Comparison of ENCODE assay signal across 6 cellular contexts in the genomic region with DNA sequence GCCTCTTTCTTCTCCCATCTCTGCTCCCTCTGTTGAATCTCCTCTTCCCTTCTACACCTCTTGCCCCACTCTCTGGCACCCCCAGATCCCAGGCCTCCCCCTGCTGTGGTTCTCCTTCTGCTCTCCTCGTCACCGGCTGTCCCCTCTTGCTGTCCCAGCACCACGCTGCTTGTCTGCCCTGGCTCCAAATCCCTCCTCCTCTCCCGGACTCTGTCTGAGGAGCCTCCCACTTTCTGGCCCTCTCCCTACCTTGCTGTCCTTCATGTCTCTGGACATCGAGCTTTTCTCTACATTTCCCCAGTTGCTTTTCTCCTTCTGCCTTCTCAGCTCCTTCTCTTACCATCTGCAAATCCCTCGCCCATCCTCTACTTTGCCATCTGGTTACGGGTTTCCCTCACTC. TPM values are rescaled to one million over a fixed set of nuclear protein-coding genes. Genes with fewer than 3 reads are reported as not detected.
DNase-seq lines count a peak whose midpoint lies in the region; ATAC-seq, FAIRE-seq and TF ChIP-seq lines count a peak whose summit lies in the region.

No MANE protein-coding gene starts in this region.

- TF ChIP-seq POLR2A in GM12891 (IDR thresholded peaks at IDR 0.05; ENCODE audit: low read depth, low read length): no peak

- H3K9me3 Mint-ChIP-seq in stimulated activated effector memory CD8-positive, alpha-beta T cell treated with anti-CD3 and anti-CD28 coated beads, Interleukin-12 subunit alpha, Interleukin-12 subunit beta, amount 100 ng/mL, for 72 hours: peaks cover 30% of the 10 kb centered on the region

- CTCF ChIA-PET in Panc1 (lab: Charles Lee): no interaction called here

- H3K27ac ChIP-seq in Panc1 (ENCODE audit: low read length): peak overlapping the region; percentile 75

- H3K4me1 ChIP-seq in Panc1 (ENCODE audit: control insufficient read depth, insufficient read depth, low read length): peaks cover 5% of the 10 kb centered on the region; the same call in 1 of the 2 replicates

- peak; percentile 69 for ATAC-seq in Panc1
- ATAC-seq in stimulated activated effector memory CD8-positive, alpha-beta T cell treated with anti-CD3 and anti-CD28 coated beads, Interleukin-12 subunit alpha, Interleukin-12 subunit beta, amount 100 ng/mL, for 72 hours: no peak

- peak overlapping the region; percentile 74 for H3K4me3 Mint-ChIP-seq in stimulated activated effector memory CD8-positive, alpha-beta T cell treated with anti-CD3 and anti-CD28 coated beads, Interleukin-12 subunit alpha, Interleukin-12 subunit beta, amount 100 ng/mL, for 72 hours

- peaks cover 26% of the 10 kb centered on the region; the same call in 1 of the 2 replicates for H3K9me3 ChIP-seq in Panc1 (ENCODE audit: control insufficient read depth, insufficient read depth, low read depth, low read length)

- intact Hi-C loops in Panc1 (cut with micrococcal nuclease; ENCODE audit: unreplicated experiment): no loop called here

- POLR2A ChIA-PET in Panc1 (lab: Charles Lee): interaction anchor here (0.6 to 0.7 kb wide), 2 partner anchors 22 to 152 kb away, joined by 3 to 15 read pairs; no protein-coding TSS in a partner anchor

- no peaks in the 10 kb centered on the region for H3K36me3 ChIP-seq in Panc1 (ENCODE audit: control insufficient read depth, insufficient read depth, low read length)

- BruUV-seq in Panc1 (replicated peaks; lab: Mats Ljungman, UMichigan): TSS peak; percentile 84

- DNase-seq in Panc1 (ENCODE audit: low read depth, low spot score) (no peak), epithelial cell of proximal tubule (ENCODE audit: low read depth) (no peak), GM12891 (ENCODE audit: insufficient read length, low spot score) (no peak), NCI-H446 (lab: John Stamatoyannopoulos, UW) (no peak), SW 1271 (lab: John Stamatoyannopoulos, UW) (no peak)
- no peak for DNase-seq in stimulated activated effector memory CD8-positive, alpha-beta T cell treated with anti-CD3 and anti-CD28 coated beads, Interleukin-12 subunit alpha, Interleukin-12 subunit beta, amount 100 ng/mL, for 72 hours (ENCODE audit: low spot score in 2 of 2)

- no peaks in the 10 kb centered on the region for H3K27me3 ChIP-seq in Panc1 (ENCODE audit: control insufficient read depth, insufficient read depth, low read length)

- H3K4me1 Mint-ChIP-seq in stimulated activated effector memory CD8-positive, alpha-beta T cell treated with anti-CD3 and anti-CD28 coated beads, Interleukin-12 subunit alpha, Interleukin-12 subunit beta, amount 100 ng/mL, for 72 hours: peaks cover 12% of the 10 kb centered on the region

- H3K27ac Mint-ChIP-seq in stimulated activated effector memory CD8-positive, alpha-beta T cell treated with anti-CD3 and anti-CD28 coated beads, Interleukin-12 subunit alpha, Interleukin-12 subunit beta, amount 100 ng/mL, for 72 hours: peak overlapping the region; percentile 86

- peak overlapping the region; percentile 52 to 84 for H3K4me3 ChIP-seq in Panc1 (ENCODE audit: low read depth in 2 of 2, low read length in 2 of 2)
- peak overlapping the region; percentile 69 for H3K4me3 ChIP-seq in epithelial cell of proximal tubule (ENCODE audit: low read depth, low read length)

- peaks cover 6% of the 10 kb centered on the region for H3K36me3 Mint-ChIP-seq in stimulated activated effector memory CD8-positive, alpha-beta T cell treated with anti-CD3 and anti-CD28 coated beads, Interleukin-12 subunit alpha, Interleukin-12 subunit beta, amount 100 ng/mL, for 72 hours

- FAIRE-seq in GM12891 (lab: Jason Lieb, UNC): no peak

- TF ChIP-seq CTCF in Panc1 (IDR thresholded peaks at IDR 0.05) (no peak), epithelial cell of proximal tubule (conservative IDR thresholded peaks at IDR 0.05; ENCODE audit: low read depth, low read length) (no peak)

- in situ Hi-C loops in Panc1 (cut with HindIII; ENCODE audit: low pct_unique_long_range_greater_than_20kb, low sequenced_read_pairs): no loop called here

TF ChIP-seq in GM12891, 5 proteins besides CTCF, POLR2A, EP300 and RAD21:
- no peak for TF ChIP-seq SPI1 (IDR thresholded peaks at IDR 0.05; ENCODE audit: low read depth, low read length)
- no peak for TF ChIP-seq POU2F2 (IDR thresholded peaks at IDR 0.05; ENCODE audit: low read depth, low read length)
- TF ChIP-seq PAX5 (IDR thresholded peaks at IDR 0.05; ENCODE audit: insufficient read depth, low read length, severe bottlenecking): no peak
- no peak for TF ChIP-seq POLR2AphosphoS5 (IDR thresholded peaks at IDR 0.05; ENCODE audit: low read depth, low read length)
- no peak for TF ChIP-seq TAF1 (IDR thresholded peaks at IDR 0.05; ENCODE audit: low read depth, low read length)

RNA-seq across cellular contexts. Expression of a gene that starts 1.3 kb away (rescaled TPM):
- total RNA-seq in Panc1 (2021; ENCODE audit: unreplicated experiment) (18.8 TPM), epithelial cell of proximal tubule (4.3 and 8.8 TPM in 2 replicates)
- polyA plus RNA-seq in Panc1 (2012; ENCODE audit: insufficient read length): 7.1 TPM
- polyA plus RNA-seq in GM12891 (2012; ENCODE audit: low read depth, missing spikeins): 1.5 TPM

RNA-seq across cellular contexts. Expression of a gene that starts 24.9 kb away (rescaled TPM):
- total RNA-seq in Panc1 (2021; ENCODE audit: unreplicated experiment) (not detected), epithelial cell of proximal tubule (2.2 and 3.1 TPM in 2 replicates)
- not detected for polyA plus RNA-seq in Panc1 (2012; ENCODE audit: insufficient read length)
- 1.1 TPM for polyA plus RNA-seq in GM12891 (2012; ENCODE audit: low read depth, missing spikeins)

RNA-seq across cellular contexts. Expression of a gene that starts 35.6 kb away (rescaled TPM):
- total RNA-seq in Panc1 (2021; ENCODE audit: unreplicated experiment): 7.0 TPM
- polyA plus RNA-seq in Panc1 (2012; ENCODE audit: insufficient read length): 3.9 TPM
- 2.2 and 10.8 TPM in 2 replicates for total RNA-seq in epithelial cell of proximal tubule
- 1.8 TPM for polyA plus RNA-seq in GM12891 (2012; ENCODE audit: low read depth, missing spikeins)

RNA-seq across cellular contexts. Expression of a gene that starts 54.4 kb away (rescaled TPM):
- total RNA-seq in Panc1 (2021; ENCODE audit: unreplicated experiment) (29.1 TPM), epithelial cell of proximal tubule (5.5 and 9.6 TPM in 2 replicates)
- 16.4 TPM for polyA plus RNA-seq in Panc1 (2012; ENCODE audit: insufficient read length)
- 11.5 TPM for polyA plus RNA-seq in GM12891 (2012; ENCODE audit: low read depth, missing spikeins)
